8 cellular contexts compared by ENCODE assay signal in genomic region chr13:23579072-23579885, GRCh38. TPM values are rescaled to one million over a fixed set of nuclear protein-coding genes. Genes with fewer than 3 reads are reported as not detected.
DNase-seq lines count a peak whose midpoint lies in the region; ATAC-seq and TF ChIP-seq lines count a peak whose summit lies in the region.

No MANE protein-coding gene starts in this region.

- H2AFZ ChIP-seq in Karpas-422 (ENCODE audit: low read length), result no peak overlapping the region

- H3K27ac Mint-ChIP-seq in activated naive CD4-positive, alpha-beta T cell treated with anti-CD3 and anti-CD28 coated beads, Interleukin-2, amount 50 U/mL, for 24 hours, result no peak overlapping the region

- TF ChIP-seq CTCF in ovary (IDR thresholded peaks at IDR 0.05), result no peak

- intact Hi-C loops in head of caudate nucleus (cut with DNase I), result no loop called here
- intact Hi-C loops in ovary (cut with DNase I), result loop anchor here in 2 of 4 donors (10.0 kb wide), 2 partner anchors 114 to 296 kb away; no protein-coding TSS in a partner anchor

- peak; percentile 42 for TF ChIP-seq POLR2A in ovary (IDR thresholded peaks at IDR 0.05)

- DNase-seq in ELF-1 (ENCODE audit: low read depth, low spot score) (peak; percentile 86), Karpas-422 (peak; percentile 44), SK-N-MC (ENCODE audit: low read depth, low spot score) (no peak), head of caudate nucleus (peak; percentile 74 to 95 (median 91)), ovary (peak; percentile 91 to 96 (median 96))

- no peak overlapping the region for H3K4me2 ChIP-seq in Karpas-422 (ENCODE audit: low read depth, low read length, poor library complexity, severe bottlenecking)

- H3K9ac ChIP-seq in Karpas-422 (ENCODE audit: low read length) (no peak overlapping the region), SK-N-MC (ENCODE audit: insufficient read length) (peak overlapping the region; percentile 45)

- no peak for TF ChIP-seq EP300 in ovary (IDR thresholded peaks at IDR 0.05)

- no peaks in the 10 kb centered on the region for H3K36me3 ChIP-seq in Karpas-422 (ENCODE audit: insufficient read depth, low read length)
- no peaks in the 10 kb centered on the region for H3K36me3 ChIP-seq in SK-N-MC (ENCODE audit: insufficient read depth, low read length)
- no peaks in the 10 kb centered on the region for H3K36me3 ChIP-seq in ovary
- H3K36me3 ChIP-seq in thymus (ENCODE audit: control insufficient read depth, insufficient read depth), result no peaks in the 10 kb centered on the region

- no peaks in the 10 kb centered on the region for H3K79me2 ChIP-seq in Karpas-422 (ENCODE audit: low read length)

- H3K27me3 Mint-ChIP-seq in activated naive CD4-positive, alpha-beta T cell treated with anti-CD3 and anti-CD28 coated beads, Interleukin-2, amount 50 U/mL, for 24 hours, result peaks cover 26% of the 10 kb centered on the region

- H3K9me3 ChIP-seq in Karpas-422 (ENCODE audit: low read length), result no peaks in the 10 kb centered on the region
- no peaks in the 10 kb centered on the region for H3K9me3 ChIP-seq in SK-N-MC (ENCODE audit: low read depth, low read length)
- H3K9me3 ChIP-seq in ovary, result no peaks in the 10 kb centered on the region
- no peaks in the 10 kb centered on the region for H3K9me3 ChIP-seq in thymus (ENCODE audit: control insufficient read depth)

- H3K4me3 Mint-ChIP-seq in activated naive CD4-positive, alpha-beta T cell treated with anti-CD3 and anti-CD28 coated beads, Interleukin-2, amount 50 U/mL, for 24 hours, result peak overlapping the region; percentile 60

- H3K27ac ChIP-seq in Karpas-422 (ENCODE audit: low read length) (no peak overlapping the region), SK-N-MC (no peak overlapping the region), ovary (peak overlapping the region; percentile 68 to 90), thymus (ENCODE audit: low read depth) (peak overlapping the region; percentile 92)

- WGBS in ovary, 3 donors, result 0 to 1% (median 0%) methylated on average over 31 to 79 of the region's 79 CpGs
- under 1% methylated on average over 79 of the region's 79 CpGs for WGBS in thymus

- ATAC-seq in GM21786 (IDR thresholded peaks at IDR 0.05; ENCODE audit: unreplicated experiment), result peak; percentile 80

- H3K4me1 ChIP-seq in Karpas-422 (ENCODE audit: low read length), result no peaks in the 10 kb centered on the region
- peaks cover 2% of the 10 kb centered on the region for H3K4me1 ChIP-seq in ovary (ENCODE audit: insufficient read depth)
- peaks cover 7% of the 10 kb centered on the region for H3K4me1 ChIP-seq in thymus (ENCODE audit: control insufficient read depth, insufficient read depth, low read length)

- H3K4me3 ChIP-seq in Karpas-422 (ENCODE audit: low read length), result no peak overlapping the region
- peak overlapping the region; percentile 91 for H3K4me3 ChIP-seq in SK-N-MC
- H3K4me3 ChIP-seq in ovary, result peak overlapping the region; percentile 73
- peak overlapping the region; percentile 72 for H3K4me3 ChIP-seq in thymus (ENCODE audit: low read length)

- H3K36me3 Mint-ChIP-seq in activated naive CD4-positive, alpha-beta T cell treated with anti-CD3 and anti-CD28 coated beads, Interleukin-2, amount 50 U/mL, for 24 hours, result no peaks in the 10 kb centered on the region

- H3K4me1 Mint-ChIP-seq in activated naive CD4-positive, alpha-beta T cell treated with anti-CD3 and anti-CD28 coated beads, Interleukin-2, amount 50 U/mL, for 24 hours, result peaks cover 21% of the 10 kb centered on the region

- H3K9me2 ChIP-seq in Karpas-422 (replicated peaks; ENCODE audit: insufficient read depth, low read length), result no peaks in the 10 kb centered on the region

- H3K27me3 ChIP-seq in Karpas-422 (ENCODE audit: low read length), result no peaks in the 10 kb centered on the region
- H3K27me3 ChIP-seq in ovary, result no peaks in the 10 kb centered on the region
- peaks cover 18% of the 10 kb centered on the region for H3K27me3 ChIP-seq in thymus (ENCODE audit: control insufficient read depth, insufficient read depth)

- H4K20me1 ChIP-seq in Karpas-422 (ENCODE audit: insufficient read depth, low read depth, low read length), result no peaks in the 10 kb centered on the region

- no peaks in the 10 kb centered on the region for H3K9me3 Mint-ChIP-seq in activated naive CD4-positive, alpha-beta T cell treated with anti-CD3 and anti-CD28 coated beads, Interleukin-2, amount 50 U/mL, for 24 hours

RNA-seq across cellular contexts. Expression of gene TNFRSF19, which starts 9.1 kb away (rescaled TPM):
- total RNA-seq in Karpas-422 (2014; rRNA removed; shearing (Covaris generic); ENCODE audit: low replicate concordance), result not detected in 2 replicates
- total RNA-seq in ovary, result 10 to 100 TPM in 1 of 7 donors, 1 to 10 TPM in 6; 2.6 to 15.3 (median 5.6) TPM
- polyA plus RNA-seq in ovary (1 to 10 TPM; 3.7 to 4.8 TPM), thymus (7.6 TPM)

Comparison
In these comparisons a context has a peak if more than half of its experiments do, and no peak if none do; other contexts are left out.
1. H3K27ac ChIP-seq: peak in ovary (2 of 2) and thymus (single experiment); none in Karpas-422 (single experiment) and SK-N-MC (single experiment).